ENCODE assay signal across 20 cellular contexts in genomic region chr15:90024406-90024805, GRCh38. TPM values are rescaled to one million over a fixed set of nuclear protein-coding genes. Genes with fewer than 3 reads are reported as not detected.
DNase-seq lines count a peak whose midpoint lies in the region; ATAC-seq and TF ChIP-seq lines count a peak whose summit lies in the region.
"Had no signal": no experiment of that assay in that cellular context is flagged by ENCODE, and none has a peak within 500 bp of the region (broad histone marks: within the 10 kb centered on the region; RNA-seq: fewer than 3 reads in every experiment).

No MANE protein-coding gene starts in this region.

- H3K9me3 Mint-ChIP-seq in activated T-cell treated with anti-CD3 and anti-CD28 coated beads, Interleukin-2, amount 50 U/mL, for 24 hours = no peaks in the 10 kb centered on the region
- H3K9me3 Mint-ChIP-seq in central memory CD8-positive, alpha-beta T cell = no peaks in the 10 kb centered on the region
- H3K9me3 Mint-ChIP-seq in neural crest cell = no peaks in the 10 kb centered on the region

- no peaks in the 10 kb centered on the region for H3K9me3 ChIP-seq in tibial artery
- H3K9me3 ChIP-seq: Caco-2, MG63, SJSA1 had no signal

- H3K27me3 Mint-ChIP-seq in activated T-cell treated with anti-CD3 and anti-CD28 coated beads, Interleukin-2, amount 50 U/mL, for 24 hours = no peaks in the 10 kb centered on the region
- H3K27me3 Mint-ChIP-seq in central memory CD8-positive, alpha-beta T cell = no peaks in the 10 kb centered on the region
- no peaks in the 10 kb centered on the region for H3K27me3 Mint-ChIP-seq in neural crest cell (ENCODE audit: low read depth)

- TF ChIP-seq CTCF in neural crest cell (conservative IDR thresholded peaks at IDR 0.05) (no peak), tibial artery (IDR thresholded peaks at IDR 0.05) (no peak)

- H3K27ac ChIP-seq in tibial artery = no peak overlapping the region
- H3K27ac ChIP-seq: 22Rv1, SJSA1 had no signal

- intact Hi-C loops in tibial artery (cut with DNase I; ENCODE audit: low total_unique reads) = no loop called here

- DNase-seq in activated T-cell treated with anti-CD3 and anti-CD28 coated beads, Interleukin-2, amount 50 U/mL, for 1 hour = peak; percentile 0
- no peak for DNase-seq in activated T-cell treated with anti-CD3 and anti-CD28 coated beads, Interleukin-2, amount 50 U/mL, for 24 hours
- no peak for DNase-seq in central memory CD8-positive, alpha-beta T cell (ENCODE audit: low spot score in 2 of 2)
- DNase-seq in neural crest cell (ENCODE audit: low read depth, low spot score) (no peak), tibial artery (peak; percentile 3 to 31), DMS53 treated with DMSO at 0.1 percent for 48 hours (lab: John Stamatoyannopoulos, UW; ENCODE audit: unreplicated experiment) (no peak), nucleus accumbens (lab: John Stamatoyannopoulos, UW) (no peak)
- DNase-seq: C1 segment of cervical spinal cord, DMS79, GOT3, MG63, NCI-H1105, NCI-H1694 treated with DMSO at 0.1 percent for 48 hours, NCI-H446, PC-3 had no signal

- peaks cover 12% of the 10 kb centered on the region for H3K4me1 Mint-ChIP-seq in activated T-cell treated with anti-CD3 and anti-CD28 coated beads, Interleukin-2, amount 50 U/mL, for 24 hours (ENCODE audit: low read depth)
- H3K4me1 Mint-ChIP-seq in central memory CD8-positive, alpha-beta T cell = peaks cover 24% of the 10 kb centered on the region
- peaks cover 27% of the 10 kb centered on the region for H3K4me1 Mint-ChIP-seq in neural crest cell

- no peak overlapping the region for H3K4me3 ChIP-seq in tibial artery
- H3K4me3 ChIP-seq: K562, MG63, SJSA1 had no signal

- H3K36me3 Mint-ChIP-seq in activated T-cell treated with anti-CD3 and anti-CD28 coated beads, Interleukin-2, amount 50 U/mL, for 24 hours (ENCODE audit: low read depth) = peaks cover 4% of the 10 kb centered on the region
- H3K36me3 Mint-ChIP-seq in central memory CD8-positive, alpha-beta T cell (ENCODE audit: insufficient read depth) = peaks cover 3% of the 10 kb centered on the region
- H3K36me3 Mint-ChIP-seq in neural crest cell (ENCODE audit: low read depth) = peaks cover 6% of the 10 kb centered on the region

- peaks cover 0 to 9% (median 2%) of the 10 kb centered on the region in 4 donors for H3K4me1 ChIP-seq in tibial artery
- H3K4me1 ChIP-seq: SJSA1 had no signal

- no peak for ATAC-seq in central memory CD8-positive, alpha-beta T cell (replicated peaks; ENCODE audit: extremely low read depth, poor library complexity, severe bottlenecking)
- no peak for ATAC-seq in GM19351 (IDR thresholded peaks at IDR 0.05; ENCODE audit: unreplicated experiment)
- ATAC-seq: K562, PC-3 had no signal

- no peak overlapping the region for H3K27ac Mint-ChIP-seq in activated T-cell treated with anti-CD3 and anti-CD28 coated beads, Interleukin-2, amount 50 U/mL, for 24 hours
- H3K27ac Mint-ChIP-seq in central memory CD8-positive, alpha-beta T cell (ENCODE audit: low read depth) = peak overlapping the region; percentile 76
- peak overlapping the region; percentile 28 for H3K27ac Mint-ChIP-seq in neural crest cell (ENCODE audit: unreplicated experiment)

- no peaks in the 10 kb centered on the region for H3K36me3 ChIP-seq in tibial artery
- H3K36me3 ChIP-seq: SJSA1 had no signal

- no peak overlapping the region for H3K4me3 Mint-ChIP-seq in activated T-cell treated with anti-CD3 and anti-CD28 coated beads, Interleukin-2, amount 50 U/mL, for 24 hours
- H3K4me3 Mint-ChIP-seq in central memory CD8-positive, alpha-beta T cell = no peak overlapping the region
- no peak overlapping the region for H3K4me3 Mint-ChIP-seq in neural crest cell

- no peaks in the 10 kb centered on the region for H3K27me3 ChIP-seq in tibial artery
- H3K27me3 ChIP-seq: MG63, SJSA1 had no signal

RNA-seq across cellular contexts. Expression of gene ZNF710, which starts 23.3 kb away (rescaled TPM):
- total RNA-seq in neural crest cell = 60.3 and 64.4 TPM in 2 replicates

Comparison
In these comparisons a context has a peak if more than half of its experiments do, and no peak if none do; other contexts are left out.
1. DNase-seq: peak in activated T-cell treated with anti-CD3 and anti-CD28 coated beads, Interleukin-2, amount 50 U/mL, for 1 hour (single experiment) and tibial artery (2 of 2); none in activated T-cell treated with anti-CD3 and anti-CD28 coated beads, Interleukin-2, amount 50 U/mL, for 24 hours (single experiment), central memory CD8-positive, alpha-beta T cell (0 of 2), neural crest cell (single experiment), DMS53 treated with DMSO at 0.1 percent for 48 hours (single experiment) and nucleus accumbens (0 of 56).